ENCODE assay signal across 21 cellular contexts in genomic region chr2:113025751-113026150, GRCh38. TPM values are rescaled to one million over a fixed set of nuclear protein-coding genes. Genes with fewer than 3 reads are reported as not detected.
"Had no signal": no experiment of that assay in that cellular context is flagged by ENCODE, and none has a peak within 500 bp of the region (broad histone marks: within the 10 kb centered on the region; RNA-seq: fewer than 3 reads in every experiment).

No MANE protein-coding gene starts in this region.

- H3K4me2 ChIP-seq: hepatocyte had no signal

- H3K27ac Mint-ChIP-seq: activated CD4-positive, alpha-beta memory T cell treated with anti-CD3 and anti-CD28 coated beads for 36 hours; activated CD4-positive, alpha-beta T cell treated with anti-CD3 and anti-CD28 coated beads for 36 hours; activated naive CD8-positive, alpha-beta T cell; activated T-helper 1 cell treated with anti-CD3 and anti-CD28 coated beads, Interleukin-12 subunit alpha, Interleukin-12 subunit beta, Interleukin-2, Interleukin-4 antibody, amounts not matched to agents 30 ng/mL and 10 ng/mL and 1 ng/mL, durations not matched to agents 14 hours and 24 hours and 36 hours; dendritic cell treated with granulocyte-macrophage colony-stimulating factor and Interleukin-4, amounts not matched to agents 40 ng/mL and 50 ng/mL, for 4 days; nephron; stimulated activated effector memory CD8-positive, alpha-beta T cell treated with anti-CD3 and anti-CD28 coated beads, Interleukin-12 subunit alpha, Interleukin-12 subunit beta, amount 100 ng/mL, for 72 hours had no signal

- H3K9me3 Mint-ChIP-seq: activated CD4-positive, alpha-beta memory T cell treated with anti-CD3 and anti-CD28 coated beads for 36 hours; activated T-helper 1 cell treated with anti-CD3 and anti-CD28 coated beads, Interleukin-12 subunit alpha, Interleukin-12 subunit beta, Interleukin-2, Interleukin-4 antibody, amounts not matched to agents 30 ng/mL and 10 ng/mL and 1 ng/mL, durations not matched to agents 14 hours and 24 hours and 36 hours; dendritic cell treated with granulocyte-macrophage colony-stimulating factor and Interleukin-4, amounts not matched to agents 40 ng/mL and 50 ng/mL, for 4 days; nephron; stimulated activated effector memory CD8-positive, alpha-beta T cell treated with anti-CD3 and anti-CD28 coated beads, Interleukin-12 subunit alpha, Interleukin-12 subunit beta, amount 100 ng/mL, for 72 hours had no signal

- H3K9ac ChIP-seq: parathyroid adenoma had no signal

- DNase-seq: activated CD4-positive, alpha-beta memory T cell treated with anti-CD3 and anti-CD28 coated beads for 36 hours; activated CD4-positive, alpha-beta T cell treated with anti-CD3 and anti-CD28 coated beads for 36 hours; activated T-cell treated with anti-CD3 and anti-CD28 coated beads for 4 hours; effector CD8-positive, alpha-beta T cell; sigmoid colon; stimulated activated CD4-positive, alpha-beta T cell treated with anti-CD3 and anti-CD28 coated beads, Interleukin-4, amount 100 ng/mL, for 24 hours; T-helper 2 cell; WERI-Rb-1 had no signal

- H3K27me3 Mint-ChIP-seq: activated naive CD8-positive, alpha-beta T cell had no signal

- H3K9me3 ChIP-seq: sigmoid colon, thoracic aorta had no signal

- H3K4me1 ChIP-seq: parathyroid adenoma, sigmoid colon had no signal

- H3K27ac ChIP-seq: hepatocyte, parathyroid adenoma, sigmoid colon, thoracic aorta, WERI-Rb-1 had no signal

- ATAC-seq: activated CD4-positive, alpha-beta T cell treated with anti-CD3 and anti-CD28 coated beads for 36 hours; esophagus mucosa; stimulated activated effector memory CD8-positive, alpha-beta T cell treated with anti-CD3 and anti-CD28 coated beads, Interleukin-12 subunit alpha, Interleukin-12 subunit beta, amount 100 ng/mL, for 72 hours had no signal

- H3K4me3 Mint-ChIP-seq: activated CD4-positive, alpha-beta memory T cell treated with anti-CD3 and anti-CD28 coated beads for 36 hours; activated CD4-positive, alpha-beta T cell treated with anti-CD3 and anti-CD28 coated beads for 36 hours; activated naive CD8-positive, alpha-beta T cell; activated T-helper 1 cell treated with anti-CD3 and anti-CD28 coated beads, Interleukin-12 subunit alpha, Interleukin-12 subunit beta, Interleukin-2, Interleukin-4 antibody, amounts not matched to agents 30 ng/mL and 10 ng/mL and 1 ng/mL, durations not matched to agents 14 hours and 24 hours and 36 hours; dendritic cell treated with granulocyte-macrophage colony-stimulating factor and Interleukin-4, amounts not matched to agents 40 ng/mL and 50 ng/mL, for 4 days; nephron; stimulated activated effector memory CD8-positive, alpha-beta T cell treated with anti-CD3 and anti-CD28 coated beads, Interleukin-12 subunit alpha, Interleukin-12 subunit beta, amount 100 ng/mL, for 72 hours had no signal

- H3K36me3 Mint-ChIP-seq: activated CD4-positive, alpha-beta memory T cell treated with anti-CD3 and anti-CD28 coated beads for 36 hours; activated naive CD8-positive, alpha-beta T cell; stimulated activated effector memory CD8-positive, alpha-beta T cell treated with anti-CD3 and anti-CD28 coated beads, Interleukin-12 subunit alpha, Interleukin-12 subunit beta, amount 100 ng/mL, for 72 hours had no signal

- H3K4me1 Mint-ChIP-seq: activated CD4-positive, alpha-beta T cell treated with anti-CD3 and anti-CD28 coated beads for 36 hours; nephron; stimulated activated effector memory CD8-positive, alpha-beta T cell treated with anti-CD3 and anti-CD28 coated beads, Interleukin-12 subunit alpha, Interleukin-12 subunit beta, amount 100 ng/mL, for 72 hours had no signal

- H3K36me3 ChIP-seq: sigmoid colon, thoracic aorta, WERI-Rb-1 had no signal

- H3K4me3 ChIP-seq: hepatocyte, sigmoid colon, thoracic aorta had no signal

RNA-seq across cellular contexts. Expression of gene IL36A, which starts 20.5 kb away (rescaled TPM):
- total RNA-seq: activated CD4-positive, alpha-beta memory T cell treated with anti-CD3 and anti-CD28 coated beads for 36 hours; activated CD4-positive, alpha-beta T cell treated with anti-CD3 and anti-CD28 coated beads for 36 hours; activated T-helper 1 cell treated with anti-CD3 and anti-CD28 coated beads, Interleukin-12 subunit alpha, Interleukin-12 subunit beta, Interleukin-2, Interleukin-4 antibody, amounts not matched to agents 30 ng/mL and 10 ng/mL and 1 ng/mL, durations not matched to agents 14 hours and 24 hours and 36 hours; cerebellum; hepatocyte; lower leg skin; sigmoid colon; thoracic aorta; urinary bladder had no signal

RNA-seq across cellular contexts. Expression of gene IL36B, which starts 26.9 kb away (rescaled TPM):
- total RNA-seq: activated CD4-positive, alpha-beta memory T cell treated with anti-CD3 and anti-CD28 coated beads for 36 hours; activated CD4-positive, alpha-beta T cell treated with anti-CD3 and anti-CD28 coated beads for 36 hours; activated T-helper 1 cell treated with anti-CD3 and anti-CD28 coated beads, Interleukin-12 subunit alpha, Interleukin-12 subunit beta, Interleukin-2, Interleukin-4 antibody, amounts not matched to agents 30 ng/mL and 10 ng/mL and 1 ng/mL, durations not matched to agents 14 hours and 24 hours and 36 hours; bronchial epithelial cell; cerebellum; hepatocyte; sigmoid colon; thoracic aorta; urinary bladder had no signal

RNA-seq across cellular contexts. Expression of gene IL36RN, which starts 33.2 kb away (rescaled TPM):
- total RNA-seq: activated CD4-positive, alpha-beta memory T cell treated with anti-CD3 and anti-CD28 coated beads for 36 hours; activated CD4-positive, alpha-beta T cell treated with anti-CD3 and anti-CD28 coated beads for 36 hours; activated T-helper 1 cell treated with anti-CD3 and anti-CD28 coated beads, Interleukin-12 subunit alpha, Interleukin-12 subunit beta, Interleukin-2, Interleukin-4 antibody, amounts not matched to agents 30 ng/mL and 10 ng/mL and 1 ng/mL, durations not matched to agents 14 hours and 24 hours and 36 hours; cerebellum; sigmoid colon; thoracic aorta had no signal

RNA-seq across cellular contexts. Expression of gene IL1F10, which starts 42.0 kb away (rescaled TPM):
- total RNA-seq: activated CD4-positive, alpha-beta memory T cell treated with anti-CD3 and anti-CD28 coated beads for 36 hours; activated CD4-positive, alpha-beta T cell treated with anti-CD3 and anti-CD28 coated beads for 36 hours; activated T-helper 1 cell treated with anti-CD3 and anti-CD28 coated beads, Interleukin-12 subunit alpha, Interleukin-12 subunit beta, Interleukin-2, Interleukin-4 antibody, amounts not matched to agents 30 ng/mL and 10 ng/mL and 1 ng/mL, durations not matched to agents 14 hours and 24 hours and 36 hours; bronchial epithelial cell; cerebellum; esophagus mucosa; hepatocyte; sigmoid colon; thoracic aorta; urinary bladder had no signal

RNA-seq across cellular contexts. Expression of gene IL36G, which starts 47.9 kb away (rescaled TPM):
- total RNA-seq: activated CD4-positive, alpha-beta memory T cell treated with anti-CD3 and anti-CD28 coated beads for 36 hours; activated CD4-positive, alpha-beta T cell treated with anti-CD3 and anti-CD28 coated beads for 36 hours; activated T-helper 1 cell treated with anti-CD3 and anti-CD28 coated beads, Interleukin-12 subunit alpha, Interleukin-12 subunit beta, Interleukin-2, Interleukin-4 antibody, amounts not matched to agents 30 ng/mL and 10 ng/mL and 1 ng/mL, durations not matched to agents 14 hours and 24 hours and 36 hours; bronchial epithelial cell; cerebellum; sigmoid colon; thoracic aorta; urinary bladder had no signal
